ENCODE assay signal across 16 cellular contexts in genomic region chr15:73674587-73674986, GRCh38. TPM values are rescaled to one million over a fixed set of nuclear protein-coding genes. Genes with fewer than 3 reads are reported as not detected.
A peak's percentile ranks its signal among the peaks of the same experiment; 100 is the strongest.
DNase-seq lines count a peak whose midpoint lies in the region; ATAC-seq lines count a peak whose summit lies in the region.
"Had no signal": no experiment of that assay in that cellular context is flagged by ENCODE, and none has a peak within 500 bp of the region (broad histone marks: within the 10 kb centered on the region; RNA-seq: fewer than 3 reads in every experiment).

No MANE protein-coding gene starts in this region.

- no peak for DNase-seq in activated CD4-positive, alpha-beta T cell treated with anti-CD3 and anti-CD28 coated beads for 36 hours
- no peak for DNase-seq in activated CD4-positive, alpha-beta T cell treated with anti-CD3 and anti-CD28 coated beads, Interleukin-2, amount 10 ng/mL, durations not matched to agents 7 days and 5 days
- no peak for DNase-seq in activated naive CD8-positive, alpha-beta T cell treated with anti-CD3 and anti-CD28 coated beads, Interleukin-2, amount 50 U/mL, for 24 hours
- DNase-seq in activated naive CD8-positive, alpha-beta T cell treated with anti-CD3 and anti-CD28 coated beads for 36 hours = no peak
- DNase-seq in head of caudate nucleus = no peak
- DNase-seq: AML-193; Caco-2; Calu3; CD4-positive, alpha-beta T cell; CD8-positive, alpha-beta T cell; DMS79 treated with DMSO at 0.1 percent for 48 hours; GF-D8 had no signal

- no peak overlapping the region for H3K27ac Mint-ChIP-seq in activated CD4-positive, alpha-beta T cell treated with anti-CD3 and anti-CD28 coated beads for 36 hours
- H3K27ac Mint-ChIP-seq in activated CD4-positive, alpha-beta T cell treated with anti-CD3 and anti-CD28 coated beads, Interleukin-2, amount 10 ng/mL, durations not matched to agents 7 days and 5 days = no peak overlapping the region
- no peak overlapping the region for H3K27ac Mint-ChIP-seq in activated naive CD8-positive, alpha-beta T cell treated with anti-CD3 and anti-CD28 coated beads, Interleukin-2, amount 50 U/mL, for 24 hours
- H3K27ac Mint-ChIP-seq in activated naive CD8-positive, alpha-beta T cell treated with anti-CD3 and anti-CD28 coated beads for 36 hours = no peak overlapping the region
- H3K27ac Mint-ChIP-seq in activated T-helper 17 cell treated with anti-CD3 and anti-CD28 coated beads, Interleukin-2, amount 50 U/mL, for 72 hours = no peak overlapping the region
- H3K27ac Mint-ChIP-seq: B cell; CD4-positive, alpha-beta T cell; CD8-positive, alpha-beta T cell had no signal

- POLR2A ChIA-PET in activated CD4-positive, alpha-beta T cell treated with anti-CD3 and anti-CD28 coated beads for 36 hours (lab: Charles Lee) = no interaction called here
- POLR2A ChIA-PET in activated CD4-positive, alpha-beta T cell treated with anti-CD3 and anti-CD28 coated beads, Interleukin-2, amount 10 ng/mL, durations not matched to agents 7 days and 5 days (lab: Charles Lee) = no interaction called here

- peaks cover 36% of the 10 kb centered on the region for H3K27me3 Mint-ChIP-seq in activated CD4-positive, alpha-beta T cell treated with anti-CD3 and anti-CD28 coated beads for 36 hours
- H3K27me3 Mint-ChIP-seq in activated CD4-positive, alpha-beta T cell treated with anti-CD3 and anti-CD28 coated beads, Interleukin-2, amount 10 ng/mL, durations not matched to agents 7 days and 5 days = peaks cover 26% of the 10 kb centered on the region
- peaks cover 41% of the 10 kb centered on the region for H3K27me3 Mint-ChIP-seq in activated naive CD8-positive, alpha-beta T cell treated with anti-CD3 and anti-CD28 coated beads, Interleukin-2, amount 50 U/mL, for 24 hours
- H3K27me3 Mint-ChIP-seq in activated naive CD8-positive, alpha-beta T cell treated with anti-CD3 and anti-CD28 coated beads for 36 hours = peaks cover 41% of the 10 kb centered on the region
- peaks cover 23% of the 10 kb centered on the region for H3K27me3 Mint-ChIP-seq in activated T-helper 17 cell treated with anti-CD3 and anti-CD28 coated beads, Interleukin-2, amount 50 U/mL, for 72 hours

- H3K36me3 Mint-ChIP-seq in activated CD4-positive, alpha-beta T cell treated with anti-CD3 and anti-CD28 coated beads for 36 hours (ENCODE audit: low read depth) = no peaks in the 10 kb centered on the region
- H3K36me3 Mint-ChIP-seq in activated CD4-positive, alpha-beta T cell treated with anti-CD3 and anti-CD28 coated beads, Interleukin-2, amount 10 ng/mL, durations not matched to agents 7 days and 5 days (ENCODE audit: low read depth) = no peaks in the 10 kb centered on the region
- no peaks in the 10 kb centered on the region for H3K36me3 Mint-ChIP-seq in activated naive CD8-positive, alpha-beta T cell treated with anti-CD3 and anti-CD28 coated beads, Interleukin-2, amount 50 U/mL, for 24 hours (ENCODE audit: low read depth)
- H3K36me3 Mint-ChIP-seq in activated naive CD8-positive, alpha-beta T cell treated with anti-CD3 and anti-CD28 coated beads for 36 hours = no peaks in the 10 kb centered on the region
- H3K36me3 Mint-ChIP-seq in activated T-helper 17 cell treated with anti-CD3 and anti-CD28 coated beads, Interleukin-2, amount 50 U/mL, for 72 hours (ENCODE audit: low read depth) = no peaks in the 10 kb centered on the region
- H3K36me3 Mint-ChIP-seq: CD8-positive, alpha-beta T cell had no signal

- CTCF ChIA-PET in activated CD4-positive, alpha-beta T cell treated with anti-CD3 and anti-CD28 coated beads for 36 hours (lab: Charles Lee) = interaction anchor here (0.7 to 1.1 kb wide), 2 partner anchors 23 to 38 kb away, joined by 3 read pairs; no protein-coding TSS in a partner anchor
- CTCF ChIA-PET in activated CD4-positive, alpha-beta T cell treated with anti-CD3 and anti-CD28 coated beads, Interleukin-2, amount 10 ng/mL, durations not matched to agents 7 days and 5 days (lab: Charles Lee) = no interaction called here

- H3K4me3 Mint-ChIP-seq in activated CD4-positive, alpha-beta T cell treated with anti-CD3 and anti-CD28 coated beads for 36 hours = no peak overlapping the region
- no peak overlapping the region for H3K4me3 Mint-ChIP-seq in activated CD4-positive, alpha-beta T cell treated with anti-CD3 and anti-CD28 coated beads, Interleukin-2, amount 10 ng/mL, durations not matched to agents 7 days and 5 days
- H3K4me3 Mint-ChIP-seq in activated naive CD8-positive, alpha-beta T cell treated with anti-CD3 and anti-CD28 coated beads, Interleukin-2, amount 50 U/mL, for 24 hours = no peak overlapping the region
- H3K4me3 Mint-ChIP-seq in activated naive CD8-positive, alpha-beta T cell treated with anti-CD3 and anti-CD28 coated beads for 36 hours = no peak overlapping the region
- H3K4me3 Mint-ChIP-seq in activated T-helper 17 cell treated with anti-CD3 and anti-CD28 coated beads, Interleukin-2, amount 50 U/mL, for 72 hours = no peak overlapping the region
- H3K4me3 Mint-ChIP-seq: B cell; CD4-positive, alpha-beta T cell; CD8-positive, alpha-beta T cell had no signal

- peaks cover 4% of the 10 kb centered on the region for H3K4me1 Mint-ChIP-seq in activated CD4-positive, alpha-beta T cell treated with anti-CD3 and anti-CD28 coated beads for 36 hours
- peaks cover 2% of the 10 kb centered on the region for H3K4me1 Mint-ChIP-seq in activated CD4-positive, alpha-beta T cell treated with anti-CD3 and anti-CD28 coated beads, Interleukin-2, amount 10 ng/mL, durations not matched to agents 7 days and 5 days
- no peaks in the 10 kb centered on the region for H3K4me1 Mint-ChIP-seq in activated naive CD8-positive, alpha-beta T cell treated with anti-CD3 and anti-CD28 coated beads, Interleukin-2, amount 50 U/mL, for 24 hours
- peaks cover 3% of the 10 kb centered on the region for H3K4me1 Mint-ChIP-seq in activated naive CD8-positive, alpha-beta T cell treated with anti-CD3 and anti-CD28 coated beads for 36 hours
- no peaks in the 10 kb centered on the region for H3K4me1 Mint-ChIP-seq in activated T-helper 17 cell treated with anti-CD3 and anti-CD28 coated beads, Interleukin-2, amount 50 U/mL, for 72 hours
- H3K4me1 Mint-ChIP-seq: B cell had no signal

- no peaks in the 10 kb centered on the region for H3K9me3 Mint-ChIP-seq in activated CD4-positive, alpha-beta T cell treated with anti-CD3 and anti-CD28 coated beads for 36 hours (ENCODE audit: low read depth)
- no peaks in the 10 kb centered on the region for H3K9me3 Mint-ChIP-seq in activated CD4-positive, alpha-beta T cell treated with anti-CD3 and anti-CD28 coated beads, Interleukin-2, amount 10 ng/mL, durations not matched to agents 7 days and 5 days
- no peaks in the 10 kb centered on the region for H3K9me3 Mint-ChIP-seq in activated naive CD8-positive, alpha-beta T cell treated with anti-CD3 and anti-CD28 coated beads, Interleukin-2, amount 50 U/mL, for 24 hours
- peaks cover 1% of the 10 kb centered on the region for H3K9me3 Mint-ChIP-seq in activated naive CD8-positive, alpha-beta T cell treated with anti-CD3 and anti-CD28 coated beads for 36 hours
- H3K9me3 Mint-ChIP-seq in activated T-helper 17 cell treated with anti-CD3 and anti-CD28 coated beads, Interleukin-2, amount 50 U/mL, for 72 hours = no peaks in the 10 kb centered on the region
- H3K9me3 Mint-ChIP-seq: CD4-positive, alpha-beta T cell; CD8-positive, alpha-beta T cell had no signal

- intact Hi-C loops in activated CD4-positive, alpha-beta T cell treated with anti-CD3 and anti-CD28 coated beads for 36 hours (cut with DNase I, micrococcal nuclease) = no loop called here
- intact Hi-C loops in head of caudate nucleus (cut with DNase I) = no loop called here

- ATAC-seq in activated CD4-positive, alpha-beta T cell treated with anti-CD3 and anti-CD28 coated beads for 36 hours = peak; percentile 51
- ATAC-seq in activated naive CD8-positive, alpha-beta T cell treated with anti-CD3 and anti-CD28 coated beads, Interleukin-2, amount 50 U/mL, for 24 hours = peak; percentile 28
- ATAC-seq in activated T-helper 17 cell treated with anti-CD3 and anti-CD28 coated beads, Interleukin-2, amount 50 U/mL, for 72 hours (replicated peaks) = peak; percentile 67
- ATAC-seq: A549; CD8-positive, alpha-beta T cell; GM12878 had no signal

RNA-seq across cellular contexts. Expression of gene CD276, which starts 9.6 kb away (rescaled TPM):
- total RNA-seq in activated CD4-positive, alpha-beta T cell treated with anti-CD3 and anti-CD28 coated beads for 36 hours = 1 to 10 TPM; 2.6 to 3.0 TPM
- under 1 TPM; 0.37 to 0.96 TPM for total RNA-seq in activated CD4-positive, alpha-beta T cell treated with anti-CD3 and anti-CD28 coated beads, Interleukin-2, amount 10 ng/mL, durations not matched to agents 7 days and 5 days
- total RNA-seq in activated naive CD8-positive, alpha-beta T cell treated with anti-CD3 and anti-CD28 coated beads for 36 hours = 1 to 10 TPM; 1.6 to 2.1 TPM
- total RNA-seq in activated T-helper 17 cell treated with anti-CD3 and anti-CD28 coated beads, Interleukin-2, amount 50 U/mL, for 72 hours = 1 to 10 TPM in 1 of 2 donors, under 1 TPM in 1; 0.95 to 2.6 TPM
- total RNA-seq: B cell; CD4-positive, alpha-beta T cell; CD8-positive, alpha-beta T cell had no signal

RNA-seq across cellular contexts. Expression of gene NPTN, which starts 41.4 kb away (rescaled TPM):
- 10 to 100 TPM; 43.5 to 73.4 TPM for total RNA-seq in activated CD4-positive, alpha-beta T cell treated with anti-CD3 and anti-CD28 coated beads for 36 hours
- total RNA-seq in activated CD4-positive, alpha-beta T cell treated with anti-CD3 and anti-CD28 coated beads, Interleukin-2, amount 10 ng/mL, durations not matched to agents 7 days and 5 days = 10 to 100 TPM; 41.4 to 50.6 TPM
- 10 to 100 TPM; 41.0 to 43.5 TPM for total RNA-seq in activated naive CD8-positive, alpha-beta T cell treated with anti-CD3 and anti-CD28 coated beads for 36 hours
- total RNA-seq in activated T-helper 17 cell treated with anti-CD3 and anti-CD28 coated beads, Interleukin-2, amount 50 U/mL, for 72 hours = 10 to 100 TPM; 59.5 to 66.1 TPM
